ENCODE assay signal across 24 cellular contexts in genomic region chr15:47300596-47300995, GRCh38.
"Had no signal": no experiment of that assay in that cellular context is flagged by ENCODE, and none has a peak within 500 bp of the region (broad histone marks: within the 10 kb centered on the region; RNA-seq: fewer than 3 reads in every experiment).

No MANE protein-coding gene starts in this region.

- H3K27me3 ChIP-seq: brain microvascular endothelial cell had no signal

- H3K27ac Mint-ChIP-seq: activated CD4-positive, alpha-beta memory T cell treated with anti-CD3 and anti-CD28 coated beads for 36 hours; activated naive CD8-positive, alpha-beta T cell; T-helper 1 cell treated with Interleukin-12 subunit alpha and Interleukin-12 subunit beta and Interleukin-4 antibody, amounts not matched to agents 30 μg/mL and 1 μg/mL, for 36 hours; WTC11 had no signal

- H3K36me3 ChIP-seq: brain microvascular endothelial cell had no signal

- H3K27me3 Mint-ChIP-seq: activated CD4-positive, alpha-beta memory T cell treated with anti-CD3 and anti-CD28 coated beads for 36 hours; activated naive CD8-positive, alpha-beta T cell had no signal

- H3K27ac ChIP-seq: brain microvascular endothelial cell had no signal

- H3K4me3 Mint-ChIP-seq: activated CD4-positive, alpha-beta memory T cell treated with anti-CD3 and anti-CD28 coated beads for 36 hours; activated naive CD8-positive, alpha-beta T cell; activated T-cell treated with anti-CD3 and anti-CD28 coated beads, Interleukin-2, amount 50 U/mL, for 4 hours; T-helper 1 cell treated with Interleukin-12 subunit alpha and Interleukin-12 subunit beta and Interleukin-4 antibody, amounts not matched to agents 30 μg/mL and 1 μg/mL, for 36 hours; WTC11 had no signal

- H3K36me3 Mint-ChIP-seq: activated CD4-positive, alpha-beta memory T cell treated with anti-CD3 and anti-CD28 coated beads for 36 hours; activated naive CD8-positive, alpha-beta T cell; WTC11 had no signal

- DNase-seq: activated CD4-positive, alpha-beta memory T cell treated with anti-CD3 and anti-CD28 coated beads for 36 hours; activated CD4-positive, alpha-beta T cell treated with anti-CD3 and anti-CD28 coated beads for 48 hours; activated CD4-positive, CD25-positive, alpha-beta regulatory T cell treated with anti-CD3 and anti-CD28 coated beads, Interleukin-2, amount 50 U/mL, for 72 hours; activated CD8-positive, alpha-beta memory T cell treated with anti-CD3 and anti-CD28 coated beads for 24 hours; activated effector memory CD4-positive, alpha-beta T cell treated with anti-CD3 and anti-CD28 coated beads, Interleukin-2, amount 50 U/mL, for 16 hours; activated naive CD4-positive, alpha-beta T cell treated with Interleukin-2 at 50 U/mL for 16 hours; activated T-cell treated with anti-CD3 and anti-CD28 coated beads, Interleukin-2, amount 50 U/mL, for 4 hours; brain microvascular endothelial cell; cerebellar nuclear complex; NCI-H1436 treated with DMSO at 0.1 percent for 48 hours; NCI-H2081; NCI-H2171; NCI-H2227 treated with DMSO at 0.1 percent for 48 hours; NCI-H446 treated with DMSO at 0.1 percent for 48 hours; NCI-H526 treated with DMSO at 0.1 percent for 48 hours; NK-92 treated with Interleukin-12 subunit alpha and Interleukin-12 subunit beta, amount 100 ng/mL, for 24 hours; OCI-M1; T-helper 9 cell had no signal

- ATAC-seq: activated T-cell treated with anti-CD3 and anti-CD28 coated beads, Interleukin-2, amount 50 U/mL, for 4 hours; Panc1; Right ventricle myocardium inferior; SK-N-SH treated with all-trans-retinoic acid at 6 μM for 48 hours had no signal

- H3K9me3 Mint-ChIP-seq: activated T-cell treated with anti-CD3 and anti-CD28 coated beads, Interleukin-2, amount 50 U/mL, for 4 hours; T-helper 1 cell treated with Interleukin-12 subunit alpha and Interleukin-12 subunit beta and Interleukin-4 antibody, amounts not matched to agents 30 μg/mL and 1 μg/mL, for 36 hours; WTC11 had no signal
